8 cellular contexts compared by ENCODE assay signal in genomic region chr7:149771696-149772235, GRCh38. TPM values are rescaled to one million over a fixed set of nuclear protein-coding genes. Genes with fewer than 3 reads are reported as not detected.
A peak's percentile ranks its signal among the peaks of the same experiment; 100 is the strongest.
DNase-seq lines count a peak whose midpoint lies in the region; ATAC-seq and TF ChIP-seq lines count a peak whose summit lies in the region.

No MANE protein-coding gene starts in this region.

- H3K9me3 ChIP-seq in SU-DHL-6 (ENCODE audit: insufficient read depth, low read length) (no peaks in the 10 kb centered on the region), upper lobe of left lung (no peaks in the 10 kb centered on the region)

- H3K27ac ChIP-seq in SU-DHL-6 (ENCODE audit: low read depth, low read length), result no peak overlapping the region
- H3K27ac ChIP-seq in upper lobe of left lung, result peak overlapping the region; percentile 81 to 97 (median 94)

- no peak for TF ChIP-seq CTCF in HFF-Myc (IDR thresholded peaks at IDR 0.05; ENCODE audit: low read depth, low read length, missing control alignments)
- TF ChIP-seq CTCF in SU-DHL-6 (IDR thresholded peaks at IDR 0.05; ENCODE audit: insufficient read depth, low read length, poor library complexity, severe bottlenecking), result no peak
- no peak for TF ChIP-seq CTCF in upper lobe of left lung (IDR thresholded peaks at IDR 0.05)

- TF ChIP-seq EP300 in upper lobe of left lung (IDR thresholded peaks at IDR 0.05), result no peak

- WGBS in upper lobe of left lung, 2 donors, result 0 to 2% methylated on average over 16 to 27 of the region's 39 CpGs

- peak overlapping the region; percentile 76 for H3K4me2 ChIP-seq in SU-DHL-6 (ENCODE audit: low read depth, low read length, poor library complexity, severe bottlenecking)

- DNase-seq in HFF-Myc (ENCODE audit: extremely low read depth, low read depth) (peak; percentile 21), MV-4-11 (lab: John Stamatoyannopoulos, UW) (peak; percentile 71), left cardiac atrium (peak; percentile 92), posterior vena cava (ENCODE audit: low spot score) (peak; percentile 97), upper lobe of left lung (peak; percentile 93 to 99)
- DNase-seq in activated naive CD8-positive, alpha-beta T cell treated with anti-CD3 and anti-CD28 coated beads, Interleukin-2, amount 50 U/mL, for 16 hours (ENCODE audit: low read depth, low spot score), result peak; percentile 61

- H3K9me2 ChIP-seq in SU-DHL-6 (replicated peaks; ENCODE audit: insufficient read depth, low read length), result no peaks in the 10 kb centered on the region

- H4K20me1 ChIP-seq in SU-DHL-6 (ENCODE audit: low read depth, low read length), result no peaks in the 10 kb centered on the region

- H3F3A ChIP-seq in SU-DHL-6 (ENCODE audit: insufficient read depth), result no peaks in the 10 kb centered on the region

- TF ChIP-seq POLR2A in upper lobe of left lung (IDR thresholded peaks at IDR 0.05), result peak in 1 of 4 donors; percentile 56

- H3K4me3 ChIP-seq in GM08714 (ENCODE audit: low read length), result peak overlapping the region; percentile 50
- peak overlapping the region; percentile 34 for H3K4me3 ChIP-seq in HFF-Myc (replicated peaks; ENCODE audit: low read depth, low read length)
- H3K4me3 ChIP-seq in SU-DHL-6 (ENCODE audit: insufficient read depth, low read length, poor library complexity, severe bottlenecking), result peak overlapping the region; percentile 56
- peak overlapping the region; percentile 64 to 93 (median 86) for H3K4me3 ChIP-seq in upper lobe of left lung

- H3K79me2 ChIP-seq in SU-DHL-6 (ENCODE audit: insufficient read depth, low read length), result no peaks in the 10 kb centered on the region

- H3K9ac ChIP-seq in SU-DHL-6 (ENCODE audit: low read length), result peak overlapping the region; percentile 45; the same call in 1 of the 2 replicates

- H3K36me3 ChIP-seq in SU-DHL-6 (ENCODE audit: low read length) (no peaks in the 10 kb centered on the region), upper lobe of left lung (peaks cover 0 to 31% (median 14%) of the 10 kb centered on the region in 4 donors)

- H3K27me3 ChIP-seq in SU-DHL-6 (ENCODE audit: low read length) (no peaks in the 10 kb centered on the region), upper lobe of left lung (no peaks in the 10 kb centered on the region)

- peak overlapping the region; percentile 62 for H2AFZ ChIP-seq in SU-DHL-6 (ENCODE audit: low read depth, low read length, severe bottlenecking)

- H3K4me1 ChIP-seq in upper lobe of left lung, result peaks cover 34 to 50% (median 39%) of the 10 kb centered on the region in 4 donors

- ATAC-seq in left cardiac atrium, result peak; percentile 93 to 95
- peak; percentile 94 to 97 for ATAC-seq in upper lobe of left lung (ENCODE audit: low FRiP score in 2 of 2)

- intact Hi-C loops in left cardiac atrium (cut with DNase I) (no loop called here), posterior vena cava (cut with DNase I) (no loop called here)

RNA-seq across cellular contexts. Expression of gene ZNF467, which starts 1.6 kb away (rescaled TPM):
- total RNA-seq in left cardiac atrium, result 10 to 100 TPM in 1 of 2 donors, 1 to 10 TPM in 1; 7.9 to 10.4 TPM
- total RNA-seq in posterior vena cava, result 10 to 100 TPM; 10.9 to 12.0 TPM
- total RNA-seq in upper lobe of left lung, result 10 to 100 TPM in 5 of 6 donors, 1 to 10 TPM in 1; 8.2 to 41.2 (median 17.4) TPM

Comparison
In these comparisons a context has a peak if more than half of its experiments do, and no peak if none do; other contexts are left out.
1. H3K4me3 ChIP-seq: peak in every context shown above with its lines; median percentile 86 in upper lobe of left lung; 56 in SU-DHL-6; 50 in GM08714; 34 in HFF-Myc.
2. DNase-seq: peak in every context shown above with its lines; median percentile 97 in posterior vena cava; 96 in upper lobe of left lung; 92 in left cardiac atrium; 71 in MV-4-11; 61 in activated naive CD8-positive, alpha-beta T cell treated with anti-CD3 and anti-CD28 coated beads, Interleukin-2, amount 50 U/mL, for 16 hours; 21 in HFF-Myc.